Comparison of ENCODE assay signal across 1 cellular context in the genomic region with DNA sequence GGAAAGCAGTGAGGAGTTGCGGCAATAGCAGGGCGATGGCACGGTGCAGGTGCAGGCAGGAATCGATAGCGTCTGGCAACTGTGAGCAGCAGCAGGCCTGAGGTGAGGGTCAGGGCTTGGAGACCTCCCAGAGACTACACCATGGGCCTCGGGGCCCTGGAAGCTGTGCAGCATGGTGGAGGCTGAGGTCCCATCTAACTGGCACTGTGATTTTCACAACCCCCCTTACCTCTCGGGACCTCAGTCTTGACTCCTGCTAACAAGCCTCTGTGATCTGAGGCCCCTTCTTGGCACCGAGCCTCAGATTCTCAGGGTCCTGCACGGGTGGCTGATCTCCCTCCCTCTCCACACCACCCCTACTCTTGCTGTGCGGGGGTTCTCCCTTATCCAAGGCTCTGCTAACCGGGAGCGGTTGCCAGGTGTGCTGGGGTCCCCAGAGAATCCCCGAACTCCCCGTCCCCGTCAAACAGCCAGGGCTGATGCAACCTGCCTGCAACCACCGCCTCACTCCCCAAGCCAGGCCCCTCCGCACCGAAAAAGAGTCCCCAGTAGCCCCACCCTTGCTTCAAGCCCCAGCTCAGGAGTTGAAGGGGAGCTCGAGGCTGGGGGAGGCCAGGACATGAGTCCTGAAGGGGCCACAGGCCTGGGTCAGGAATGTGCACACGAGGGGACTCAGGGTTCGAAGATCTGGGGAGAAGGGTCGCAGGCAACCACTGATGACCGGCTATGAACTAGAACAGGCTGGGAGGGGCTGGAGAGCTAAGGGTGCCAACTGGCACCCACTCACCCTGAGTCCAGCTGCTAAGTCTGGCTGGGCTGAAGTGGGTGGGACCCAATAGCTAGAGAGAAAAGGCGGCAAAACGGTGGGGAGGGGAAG.
TF ChIP-seq lines count a peak whose summit lies in the region.

No MANE protein-coding gene starts in this region.

TF ChIP-seq in K562, 482 proteins besides CTCF, POLR2A, EP300 and RAD21 (continued from another document):
- TF ChIP-seq, protein P1, sequence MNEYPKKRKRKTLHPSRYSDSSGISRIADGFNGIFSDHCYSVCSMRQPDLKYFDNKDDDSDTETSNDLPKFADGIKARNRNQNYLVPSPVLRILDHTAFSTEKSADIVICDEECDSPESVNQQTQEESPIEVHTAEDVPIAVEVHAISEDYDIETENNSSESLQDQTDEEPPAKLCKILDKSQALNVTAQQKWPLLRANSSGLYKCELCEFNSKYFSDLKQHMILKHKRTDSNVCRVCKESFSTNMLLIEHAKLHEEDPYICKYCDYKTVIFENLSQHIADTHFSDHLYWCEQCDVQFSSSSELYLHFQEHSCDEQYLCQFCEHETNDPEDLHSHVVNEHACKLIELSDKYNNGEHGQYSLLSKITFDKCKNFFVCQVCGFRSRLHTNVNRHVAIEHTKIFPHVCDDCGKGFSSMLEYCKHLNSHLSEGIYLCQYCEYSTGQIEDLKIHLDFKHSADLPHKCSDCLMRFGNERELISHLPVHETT (CRISPR knock-in tag; conservative IDR thresholded peaks at IDR 0.05 in 1 of 2, IDR thresholded peaks at IDR 0.05 in 1 of 2), result 0 out of 4 replicates have a peak, but pooled peaks of 1 of the 2 experiments have one; percentile 58
- TF ChIP-seq MTA1 (IDR thresholded peaks at IDR 0.05; ENCODE audit: borderline replicate concordance) (peak; percentile 51; the same call in 1 of the 2 replicates), ZKSCAN8 (CRISPR knock-in tag; IDR thresholded peaks at IDR 0.05) (0 out of 2 replicates have a peak, but pooled peaks have one; percentile 15), ZNF766 (CRISPR knock-in tag; conservative IDR thresholded peaks at IDR 0.05) (peak; percentile 86), ZSCAN29 (IDR thresholded peaks at IDR 0.05) (no peak), ETV5 (CRISPR knock-in tag; IDR thresholded peaks at IDR 0.05; ENCODE audit: low read depth) (no peak), EHMT2 (IDR thresholded peaks at IDR 0.05) (no peak), TAL1 (IDR thresholded peaks at IDR 0.05) (no peak), NR4A1 (CRISPR knock-in tag; IDR thresholded peaks at IDR 0.05) (no peak), NR4A1 (tag; IDR thresholded peaks at IDR 0.05) (peak; percentile 79), SMAD4 (CRISPR knock-in tag; conservative IDR thresholded peaks at IDR 0.05) (peak; percentile 96), NFE2 (IDR thresholded peaks at IDR 0.05; ENCODE audit: low read depth) (no peak), NUFIP1 (IDR thresholded peaks at IDR 0.05; ENCODE audit: partially characterized antibody) (no peak), NR2F6 (CRISPR knock-in tag; IDR thresholded peaks at IDR 0.05) (no peak), SMAD3 (CRISPR knock-in tag; conservative IDR thresholded peaks at IDR 0.05) (0 out of 2 replicates have a peak, but pooled peaks have one; percentile 6), CTBP1 (IDR thresholded peaks at IDR 0.05; ENCODE audit: borderline replicate concordance) (peak; percentile 53), ZNF561 (CRISPR knock-in tag; conservative IDR thresholded peaks at IDR 0.05) (no peak), ZNF507 (tag; conservative IDR thresholded peaks at IDR 0.05) (no peak), ZNF785 (CRISPR knock-in tag; IDR thresholded peaks at IDR 0.05) (no peak), PHF20 (IDR thresholded peaks at IDR 0.05; ENCODE audit: partially characterized antibody) (no peak), ARID2 (IDR thresholded peaks at IDR 0.05) (no peak), RUNX1 (IDR thresholded peaks at IDR 0.05; ENCODE audit: low read depth) (no peak), SMC3 (conservative IDR thresholded peaks at IDR 0.05; ENCODE audit: insufficient read depth, low read depth, low read length) (no peak), CREB1 (IDR thresholded peaks at IDR 0.05) (no peak), CREB1 (CRISPR knock-in tag; IDR thresholded peaks at IDR 0.05) (no peak), ZNF134 (CRISPR knock-in tag; conservative IDR thresholded peaks at IDR 0.05) (peak; percentile 56), RNF2 (IDR thresholded peaks at IDR 0.05) (peak; percentile 71; the same call in 1 of the 2 replicates), MTA2 (IDR thresholded peaks at IDR 0.05; ENCODE audit: low read depth) (no peak), ZNF232 (CRISPR knock-in tag; IDR thresholded peaks at IDR 0.05) (no peak), ZFPM2 (CRISPR knock-in tag; IDR thresholded peaks at IDR 0.05) (no peak)
- TF ChIP-seq, protein P2, sequence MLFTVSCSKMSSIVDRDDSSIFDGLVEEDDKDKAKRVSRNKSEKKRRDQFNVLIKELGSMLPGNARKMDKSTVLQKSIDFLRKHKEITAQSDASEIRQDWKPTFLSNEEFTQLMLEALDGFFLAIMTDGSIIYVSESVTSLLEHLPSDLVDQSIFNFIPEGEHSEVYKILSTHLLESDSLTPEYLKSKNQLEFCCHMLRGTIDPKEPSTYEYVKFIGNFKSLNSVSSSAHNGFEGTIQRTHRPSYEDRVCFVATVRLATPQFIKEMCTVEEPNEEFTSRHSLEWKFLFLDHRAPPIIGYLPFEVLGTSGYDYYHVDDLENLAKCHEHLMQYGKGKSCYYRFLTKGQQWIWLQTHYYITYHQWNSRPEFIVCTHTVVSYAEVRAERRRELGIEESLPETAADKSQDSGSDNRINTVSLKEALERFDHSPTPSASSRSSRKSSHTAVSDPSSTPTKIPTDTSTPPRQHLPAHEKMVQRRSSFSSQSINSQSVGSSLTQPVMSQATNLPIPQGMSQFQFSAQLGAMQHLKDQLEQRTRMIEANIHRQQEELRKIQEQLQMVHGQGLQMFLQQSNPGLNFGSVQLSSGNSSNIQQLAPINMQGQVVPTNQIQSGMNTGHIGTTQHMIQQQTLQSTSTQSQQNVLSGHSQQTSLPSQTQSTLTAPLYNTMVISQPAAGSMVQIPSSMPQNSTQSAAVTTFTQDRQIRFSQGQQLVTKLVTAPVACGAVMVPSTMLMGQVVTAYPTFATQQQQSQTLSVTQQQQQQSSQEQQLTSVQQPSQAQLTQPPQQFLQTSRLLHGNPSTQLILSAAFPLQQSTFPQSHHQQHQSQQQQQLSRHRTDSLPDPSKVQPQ (CRISPR knock-in tag; IDR thresholded peaks at IDR 0.05; ENCODE audit: borderline replicate concordance), result no peak
- TF ChIP-seq, protein P3, sequence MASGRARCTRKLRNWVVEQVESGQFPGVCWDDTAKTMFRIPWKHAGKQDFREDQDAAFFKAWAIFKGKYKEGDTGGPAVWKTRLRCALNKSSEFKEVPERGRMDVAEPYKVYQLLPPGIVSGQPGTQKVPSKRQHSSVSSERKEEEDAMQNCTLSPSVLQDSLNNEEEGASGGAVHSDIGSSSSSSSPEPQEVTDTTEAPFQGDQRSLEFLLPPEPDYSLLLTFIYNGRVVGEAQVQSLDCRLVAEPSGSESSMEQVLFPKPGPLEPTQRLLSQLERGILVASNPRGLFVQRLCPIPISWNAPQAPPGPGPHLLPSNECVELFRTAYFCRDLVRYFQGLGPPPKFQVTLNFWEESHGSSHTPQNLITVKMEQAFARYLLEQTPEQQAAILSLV (tag; IDR thresholded peaks at IDR 0.05), result peak; percentile 94
- TF ChIP-seq, protein P4, sequence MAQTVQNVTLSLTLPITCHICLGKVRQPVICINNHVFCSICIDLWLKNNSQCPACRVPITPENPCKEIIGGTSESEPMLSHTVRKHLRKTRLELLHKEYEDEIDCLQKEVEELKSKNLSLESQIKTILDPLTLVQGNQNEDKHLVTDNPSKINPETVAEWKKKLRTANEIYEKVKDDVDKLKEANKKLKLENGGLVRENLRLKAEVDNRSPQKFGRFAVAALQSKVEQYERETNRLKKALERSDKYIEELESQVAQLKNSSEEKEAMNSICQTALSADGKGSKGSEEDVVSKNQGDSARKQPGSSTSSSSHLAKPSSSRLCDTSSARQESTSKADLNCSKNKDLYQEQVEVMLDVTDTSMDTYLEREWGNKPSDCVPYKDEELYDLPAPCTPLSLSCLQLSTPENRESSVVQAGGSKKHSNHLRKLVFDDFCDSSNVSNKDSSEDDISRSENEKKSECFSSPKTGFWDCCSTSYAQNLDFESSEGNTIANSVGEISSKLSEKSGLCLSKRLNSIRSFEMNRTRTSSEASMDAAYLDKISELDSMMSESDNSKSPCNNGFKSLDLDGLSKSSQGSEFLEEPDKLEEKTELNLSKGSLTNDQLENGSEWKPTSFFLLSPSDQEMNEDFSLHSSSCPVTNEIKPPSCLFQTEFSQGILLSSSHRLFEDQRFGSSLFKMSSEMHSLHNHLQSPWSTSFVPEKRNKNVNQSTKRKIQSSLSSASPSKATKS (CRISPR knock-in tag; IDR thresholded peaks at IDR 0.05), result peak; percentile 8; the same call in 1 of the 2 replicates
- TF ChIP-seq, protein P5, sequence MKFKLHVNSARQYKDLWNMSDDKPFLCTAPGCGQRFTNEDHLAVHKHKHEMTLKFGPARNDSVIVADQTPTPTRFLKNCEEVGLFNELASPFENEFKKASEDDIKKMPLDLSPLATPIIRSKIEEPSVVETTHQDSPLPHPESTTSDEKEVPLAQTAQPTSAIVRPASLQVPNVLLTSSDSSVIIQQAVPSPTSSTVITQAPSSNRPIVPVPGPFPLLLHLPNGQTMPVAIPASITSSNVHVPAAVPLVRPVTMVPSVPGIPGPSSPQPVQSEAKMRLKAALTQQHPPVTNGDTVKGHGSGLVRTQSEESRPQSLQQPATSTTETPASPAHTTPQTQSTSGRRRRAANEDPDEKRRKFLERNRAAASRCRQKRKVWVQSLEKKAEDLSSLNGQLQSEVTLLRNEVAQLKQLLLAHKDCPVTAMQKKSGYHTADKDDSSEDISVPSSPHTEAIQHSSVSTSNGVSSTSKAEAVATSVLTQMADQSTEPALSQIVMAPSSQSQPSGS (CRISPR knock-in tag; IDR thresholded peaks at IDR 0.05), result no peak
